ENCODE assay signal across 1 cellular context in genomic region chr3:193711523-193711963, GRCh38.
A peak's percentile ranks its signal among the peaks of the same experiment; 100 is the strongest.
TF ChIP-seq lines count a peak whose summit lies in the region.

No MANE protein-coding gene starts in this region.

TF ChIP-seq in HepG2, 621 proteins besides CTCF, POLR2A, EP300 and RAD21 (continued from another document and continues in another):
- TF ChIP-seq REST (IDR thresholded peaks at IDR 0.05; ENCODE audit: borderline replicate concordance in 1 of 2, low read depth in 1 of 2, low read length in 2 of 2) = peak in 1 of 2 experiments; percentile 37; a peak in 1 of 4 replicates
- peak; percentile 92 for TF ChIP-seq SALL1 (CRISPR knock-in tag; IDR thresholded peaks at IDR 0.05)
- no peak; the same call in 1 of the 2 replicates for TF ChIP-seq SAFB2 (CRISPR knock-in tag; IDR thresholded peaks at IDR 0.05; ENCODE audit: borderline replicate concordance, low read depth)
- no peak for TF ChIP-seq SRSF9 (IDR thresholded peaks at IDR 0.05; ENCODE audit: borderline replicate concordance, insufficient read depth, low read depth, low read length, poor library complexity, severe bottlenecking)
- TF ChIP-seq ZFP36L1 (CRISPR knock-in tag; IDR thresholded peaks at IDR 0.05) = peak; percentile 7; the same call in 1 of the 2 replicates
- TF ChIP-seq NFKBIZ (CRISPR knock-in tag; IDR thresholded peaks at IDR 0.05) = no peak; the same call in 1 of the 2 replicates
- TF ChIP-seq HNRNPL (IDR thresholded peaks at IDR 0.05; ENCODE audit: low read depth, low read length) = peak; percentile 87
- peak; percentile 26; the same call in 1 of the 2 replicates for TF ChIP-seq ZNF891 (CRISPR knock-in tag; IDR thresholded peaks at IDR 0.05)
- TF ChIP-seq ATAD3A (CRISPR knock-in tag; IDR thresholded peaks at IDR 0.05) = no peak
- TF ChIP-seq ETS1 (CRISPR knock-in tag; IDR thresholded peaks at IDR 0.05) = no peak
- TF ChIP-seq TAF15 (IDR thresholded peaks at IDR 0.05; ENCODE audit: low read depth, low read length, poor library complexity, severe bottlenecking) = no peak
- TF ChIP-seq KDM1A (CRISPR knock-in tag; IDR thresholded peaks at IDR 0.05) = peak; percentile 89
- TF ChIP-seq THRA (CRISPR knock-in tag; IDR thresholded peaks at IDR 0.05; ENCODE audit: borderline replicate concordance) = peak; percentile 96
- TF ChIP-seq ZNF24 (IDR thresholded peaks at IDR 0.05) = no peak
- no peak for TF ChIP-seq ZNF850 (CRISPR knock-in tag; conservative IDR thresholded peaks at IDR 0.05)
- TF ChIP-seq IKZF5 (CRISPR knock-in tag; IDR thresholded peaks at IDR 0.05) = peak; percentile 32; the same call in 1 of the 2 replicates
- no peak for TF ChIP-seq MYPOP (CRISPR knock-in tag; IDR thresholded peaks at IDR 0.05)
- no peak for TF ChIP-seq ZHX1 (CRISPR knock-in tag; IDR thresholded peaks at IDR 0.05; ENCODE audit: low read depth)
- TF ChIP-seq CERS6 (CRISPR knock-in tag; IDR thresholded peaks at IDR 0.05) = no peak
- TF ChIP-seq ELK4 (CRISPR knock-in tag; IDR thresholded peaks at IDR 0.05; ENCODE audit: borderline replicate concordance) = no peak
- TF ChIP-seq ZNF18 (CRISPR knock-in tag; IDR thresholded peaks at IDR 0.05; ENCODE audit: insufficient replicate concordance) = peak; percentile 4
- no peak for TF ChIP-seq ZNF10 (CRISPR knock-in tag; IDR thresholded peaks at IDR 0.05; ENCODE audit: borderline replicate concordance, low read depth)
- peak; percentile 93 for TF ChIP-seq NCOA2 (CRISPR knock-in tag; IDR thresholded peaks at IDR 0.05)
- peak; percentile 89 for TF ChIP-seq ZBTB26 (CRISPR knock-in tag; IDR thresholded peaks at IDR 0.05; ENCODE audit: borderline replicate concordance)
- TF ChIP-seq HBP1 (CRISPR knock-in tag; IDR thresholded peaks at IDR 0.05; ENCODE audit: low read depth) = peak; percentile 42; the same call in 1 of the 2 replicates
- peak; percentile 83 for TF ChIP-seq PAXIP1 (CRISPR knock-in tag; conservative IDR thresholded peaks at IDR 0.05)
- TF ChIP-seq MIXL1 (CRISPR knock-in tag; IDR thresholded peaks at IDR 0.05) = peak; percentile 49; the same call in 1 of the 2 replicates
- TF ChIP-seq ZBTB7B (CRISPR knock-in tag; IDR thresholded peaks at IDR 0.05) = peak; percentile 88
- no peak for TF ChIP-seq ZNF816 (CRISPR knock-in tag; IDR thresholded peaks at IDR 0.05; ENCODE audit: borderline replicate concordance)
- TF ChIP-seq HNRNPK (IDR thresholded peaks at IDR 0.05; ENCODE audit: low read depth, low read length, poor library complexity, severe bottlenecking) = peak; percentile 23
- TF ChIP-seq RFX1 (IDR thresholded peaks at IDR 0.05) = no peak
- peak; percentile 32; the same call in 1 of the 2 replicates for TF ChIP-seq DRAP1 (CRISPR knock-in tag; IDR thresholded peaks at IDR 0.05)
